Comparison of ENCODE assay signal across 1 cellular context in the genomic region with DNA sequence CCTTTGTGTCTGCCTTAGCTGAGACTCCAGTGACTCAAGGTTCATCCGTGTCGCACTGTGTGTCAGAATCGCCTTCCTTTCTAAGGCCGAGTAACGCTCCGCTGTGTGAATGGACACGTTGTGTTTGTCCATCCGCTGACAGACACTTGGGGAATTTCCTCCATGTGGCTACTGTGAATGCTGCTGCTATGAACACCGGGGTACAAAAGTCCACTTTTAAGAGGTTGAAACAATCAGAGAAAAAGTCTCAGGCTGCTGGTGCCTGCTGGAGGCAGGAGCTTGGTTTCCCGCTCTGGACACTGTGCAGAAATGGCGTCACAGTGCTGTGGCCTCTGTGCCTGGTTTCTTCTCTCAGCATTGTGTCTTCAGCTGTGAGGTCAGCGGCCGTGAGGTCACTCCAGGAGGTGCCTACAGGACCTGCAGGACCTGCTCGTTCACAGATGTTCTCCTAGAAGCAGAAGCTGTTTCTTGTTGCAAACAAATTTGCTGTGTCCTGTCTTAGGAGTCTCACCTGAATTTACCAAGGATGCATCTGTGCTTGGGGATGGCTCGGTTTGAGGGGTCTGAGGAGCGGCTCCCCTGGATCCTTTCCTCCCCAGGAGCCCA.
TF ChIP-seq lines count a peak whose summit lies in the region.

No MANE protein-coding gene starts in this region.

TF ChIP-seq in HepG2, 621 proteins besides CTCF, POLR2A, EP300 and RAD21 (continued from another document and continues in another):
- TF ChIP-seq, protein P1, sequence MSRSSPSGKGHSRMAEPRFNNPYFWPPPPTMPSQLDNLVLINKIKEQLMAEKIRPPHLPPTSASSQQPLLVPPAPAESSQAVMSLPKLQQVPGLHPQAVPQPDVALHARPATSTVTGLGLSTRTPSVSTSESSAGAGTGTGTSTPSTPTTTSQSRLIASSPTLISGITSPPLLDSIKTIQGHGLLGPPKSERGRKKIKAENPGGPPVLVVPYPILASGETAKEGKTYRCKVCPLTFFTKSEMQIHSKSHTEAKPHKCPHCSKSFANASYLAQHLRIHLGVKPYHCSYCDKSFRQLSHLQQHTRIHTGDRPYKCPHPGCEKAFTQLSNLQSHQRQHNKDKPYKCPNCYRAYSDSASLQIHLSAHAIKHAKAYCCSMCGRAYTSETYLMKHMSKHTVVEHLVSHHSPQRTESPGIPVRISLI (CRISPR knock-in tag; IDR thresholded peaks at IDR 0.05; ENCODE audit: borderline replicate concordance): no peak
- TF ChIP-seq MZF1 (CRISPR knock-in tag; IDR thresholded peaks at IDR 0.05; ENCODE audit: borderline replicate concordance) (no peak), CCDC6 (CRISPR knock-in tag; IDR thresholded peaks at IDR 0.05) (peak; percentile 75; the same call in 1 of the 2 replicates), MBD4 (IDR thresholded peaks at IDR 0.05; ENCODE audit: borderline replicate concordance, low read length) (no peak), ESRRA (CRISPR knock-in tag; IDR thresholded peaks at IDR 0.05; ENCODE audit: low read depth) (no peak), ELF4 (CRISPR knock-in tag; IDR thresholded peaks at IDR 0.05; ENCODE audit: borderline replicate concordance) (0 out of 2 replicates have a peak, but pooled peaks have one; percentile 37), PHB2 (IDR thresholded peaks at IDR 0.05; ENCODE audit: partially characterized antibody) (no peak), TCF7 (IDR thresholded peaks at IDR 0.05; ENCODE audit: low read depth) (no peak), ZFP36L2 (CRISPR knock-in tag; IDR thresholded peaks at IDR 0.05) (no peak), MYC (CRISPR knock-in tag; IDR thresholded peaks at IDR 0.05; ENCODE audit: borderline replicate concordance) (peak; percentile 91), RBM22 (optimal IDR thresholded peaks at IDR 0.05; ENCODE audit: low read length) (no peak), ZNF770 (CRISPR knock-in tag; IDR thresholded peaks at IDR 0.05) (0 out of 2 replicates have a peak, but pooled peaks have one; percentile 16), SOX5 (CRISPR knock-in tag; IDR thresholded peaks at IDR 0.05; ENCODE audit: borderline replicate concordance) (peak; percentile 87), SP140L (CRISPR knock-in tag; IDR thresholded peaks at IDR 0.05; ENCODE audit: borderline replicate concordance) (no peak), NFATC3 (CRISPR knock-in tag; IDR thresholded peaks at IDR 0.05) (no peak), ARID2 (CRISPR knock-in tag; IDR thresholded peaks at IDR 0.05; ENCODE audit: borderline replicate concordance) (no peak), RBFOX2 (IDR thresholded peaks at IDR 0.05; ENCODE audit: low read depth, low read length) (no peak), SP2 (CRISPR knock-in tag; IDR thresholded peaks at IDR 0.05) (no peak), HOXA7 (CRISPR knock-in tag; IDR thresholded peaks at IDR 0.05) (no peak), KLF9 (CRISPR knock-in tag; IDR thresholded peaks at IDR 0.05; ENCODE audit: low read depth) (no peak), RNF2 (conservative IDR thresholded peaks at IDR 0.05; ENCODE audit: low read depth) (peak; percentile 72; the same call in 1 of the 2 replicates), NFE2L1 (CRISPR knock-in tag; IDR thresholded peaks at IDR 0.05; ENCODE audit: borderline replicate concordance) (no peak), KLF6 (CRISPR knock-in tag; IDR thresholded peaks at IDR 0.05) (no peak), ZNF572 (CRISPR knock-in tag; IDR thresholded peaks at IDR 0.05) (no peak), BRCA1 (CRISPR knock-in tag; IDR thresholded peaks at IDR 0.05) (no peak), U2AF2 (IDR thresholded peaks at IDR 0.05; ENCODE audit: low read depth, low read length) (no peak), DPF2 (CRISPR knock-in tag; IDR thresholded peaks at IDR 0.05; ENCODE audit: borderline replicate concordance, low read depth) (peak; percentile 66; the same call in 1 of the 2 replicates), ZNF709 (CRISPR knock-in tag; IDR thresholded peaks at IDR 0.05) (peak; percentile 69; the same call in 1 of the 2 replicates), ZNF629 (CRISPR knock-in tag; conservative IDR thresholded peaks at IDR 0.05) (peak; percentile 34; the same call in 1 of the 2 replicates), ZBTB8A (CRISPR knock-in tag; IDR thresholded peaks at IDR 0.05; ENCODE audit: borderline replicate concordance, low read depth) (no peak), ISX (CRISPR knock-in tag; conservative IDR thresholded peaks at IDR 0.05) (peak; percentile 68; the same call in 1 of the 2 replicates), FOXM1 (CRISPR knock-in tag; IDR thresholded peaks at IDR 0.05) (no peak)
- TF ChIP-seq, protein P2, sequence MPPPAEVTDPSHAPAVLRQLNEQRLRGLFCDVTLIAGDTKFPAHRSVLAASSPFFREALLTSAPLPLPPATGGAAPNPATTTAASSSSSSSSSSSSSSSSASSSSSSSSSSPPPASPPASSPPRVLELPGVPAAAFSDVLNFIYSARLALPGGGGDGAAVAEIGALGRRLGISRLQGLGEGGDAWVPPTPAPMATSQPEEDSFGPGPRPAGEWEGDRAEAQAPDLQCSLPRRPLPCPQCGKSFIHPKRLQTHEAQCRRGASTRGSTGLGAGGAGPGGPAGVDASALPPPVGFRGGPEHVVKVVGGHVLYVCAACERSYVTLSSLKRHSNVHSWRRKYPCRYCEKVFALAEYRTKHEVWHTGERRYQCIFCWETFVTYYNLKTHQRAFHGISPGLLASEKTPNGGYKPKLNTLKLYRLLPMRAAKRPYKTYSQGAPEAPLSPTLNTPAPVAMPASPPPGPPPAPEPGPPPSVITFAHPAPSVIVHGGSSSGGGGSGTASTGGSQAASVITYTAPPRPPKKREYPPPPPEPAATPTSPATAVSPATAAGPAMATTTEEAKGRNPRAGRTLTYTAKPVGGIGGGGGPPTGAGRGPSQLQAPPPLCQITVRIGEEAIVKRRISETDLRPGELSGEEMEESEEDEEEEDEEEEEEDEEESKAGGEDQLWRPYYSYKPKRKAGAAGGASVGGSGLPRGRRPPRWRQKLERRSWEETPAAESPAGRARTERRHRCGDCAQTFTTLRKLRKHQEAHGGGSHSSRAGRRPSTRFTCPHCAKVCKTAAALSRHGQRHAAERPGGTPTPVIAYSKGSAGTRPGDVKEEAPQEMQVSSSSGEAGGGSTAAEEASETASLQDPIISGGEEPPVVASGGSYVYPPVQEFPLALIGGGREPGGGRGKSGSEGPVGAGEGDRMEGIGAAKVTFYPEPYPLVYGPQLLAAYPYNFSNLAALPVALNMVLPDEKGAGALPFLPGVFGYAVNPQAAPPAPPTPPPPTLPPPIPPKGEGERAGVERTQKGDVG (CRISPR knock-in tag; IDR thresholded peaks at IDR 0.05; ENCODE audit: borderline replicate concordance): no peak; the same call in 1 of the 2 replicates
- TF ChIP-seq, protein P3, sequence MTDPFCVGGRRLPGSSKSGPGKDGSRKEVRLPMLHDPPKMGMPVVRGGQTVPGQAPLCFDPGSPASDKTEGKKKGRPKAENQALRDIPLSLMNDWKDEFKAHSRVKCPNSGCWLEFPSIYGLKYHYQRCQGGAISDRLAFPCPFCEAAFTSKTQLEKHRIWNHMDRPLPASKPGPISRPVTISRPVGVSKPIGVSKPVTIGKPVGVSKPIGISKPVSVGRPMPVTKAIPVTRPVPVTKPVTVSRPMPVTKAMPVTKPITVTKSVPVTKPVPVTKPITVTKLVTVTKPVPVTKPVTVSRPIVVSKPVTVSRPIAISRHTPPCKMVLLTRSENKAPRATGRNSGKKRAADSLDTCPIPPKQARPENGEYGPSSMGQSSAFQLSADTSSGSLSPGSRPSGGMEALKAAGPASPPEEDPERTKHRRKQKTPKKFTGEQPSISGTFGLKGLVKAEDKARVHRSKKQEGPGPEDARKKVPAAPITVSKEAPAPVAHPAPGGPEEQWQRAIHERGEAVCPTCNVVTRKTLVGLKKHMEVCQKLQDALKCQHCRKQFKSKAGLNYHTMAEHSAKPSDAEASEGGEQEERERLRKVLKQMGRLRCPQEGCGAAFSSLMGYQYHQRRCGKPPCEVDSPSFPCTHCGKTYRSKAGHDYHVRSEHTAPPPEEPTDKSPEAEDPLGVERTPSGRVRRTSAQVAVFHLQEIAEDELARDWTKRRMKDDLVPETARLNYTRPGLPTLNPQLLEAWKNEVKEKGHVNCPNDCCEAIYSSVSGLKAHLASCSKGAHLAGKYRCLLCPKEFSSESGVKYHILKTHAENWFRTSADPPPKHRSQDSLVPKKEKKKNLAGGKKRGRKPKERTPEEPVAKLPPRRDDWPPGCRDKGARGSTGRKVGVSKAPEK (CRISPR knock-in tag; IDR thresholded peaks at IDR 0.05; ENCODE audit: borderline replicate concordance): no peak
- TF ChIP-seq, protein P4, sequence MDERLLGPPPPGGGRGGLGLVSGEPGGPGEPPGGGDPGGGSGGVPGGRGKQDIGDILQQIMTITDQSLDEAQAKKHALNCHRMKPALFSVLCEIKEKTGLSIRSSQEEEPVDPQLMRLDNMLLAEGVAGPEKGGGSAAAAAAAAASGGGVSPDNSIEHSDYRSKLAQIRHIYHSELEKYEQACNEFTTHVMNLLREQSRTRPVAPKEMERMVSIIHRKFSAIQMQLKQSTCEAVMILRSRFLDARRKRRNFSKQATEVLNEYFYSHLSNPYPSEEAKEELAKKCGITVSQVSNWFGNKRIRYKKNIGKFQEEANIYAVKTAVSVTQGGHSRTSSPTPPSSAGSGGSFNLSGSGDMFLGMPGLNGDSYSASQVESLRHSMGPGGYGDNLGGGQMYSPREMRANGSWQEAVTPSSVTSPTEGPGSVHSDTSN (CRISPR knock-in tag; IDR thresholded peaks at IDR 0.05): peak; percentile 64; the same call in 1 of the 2 replicates
- TF ChIP-seq, protein P5, sequence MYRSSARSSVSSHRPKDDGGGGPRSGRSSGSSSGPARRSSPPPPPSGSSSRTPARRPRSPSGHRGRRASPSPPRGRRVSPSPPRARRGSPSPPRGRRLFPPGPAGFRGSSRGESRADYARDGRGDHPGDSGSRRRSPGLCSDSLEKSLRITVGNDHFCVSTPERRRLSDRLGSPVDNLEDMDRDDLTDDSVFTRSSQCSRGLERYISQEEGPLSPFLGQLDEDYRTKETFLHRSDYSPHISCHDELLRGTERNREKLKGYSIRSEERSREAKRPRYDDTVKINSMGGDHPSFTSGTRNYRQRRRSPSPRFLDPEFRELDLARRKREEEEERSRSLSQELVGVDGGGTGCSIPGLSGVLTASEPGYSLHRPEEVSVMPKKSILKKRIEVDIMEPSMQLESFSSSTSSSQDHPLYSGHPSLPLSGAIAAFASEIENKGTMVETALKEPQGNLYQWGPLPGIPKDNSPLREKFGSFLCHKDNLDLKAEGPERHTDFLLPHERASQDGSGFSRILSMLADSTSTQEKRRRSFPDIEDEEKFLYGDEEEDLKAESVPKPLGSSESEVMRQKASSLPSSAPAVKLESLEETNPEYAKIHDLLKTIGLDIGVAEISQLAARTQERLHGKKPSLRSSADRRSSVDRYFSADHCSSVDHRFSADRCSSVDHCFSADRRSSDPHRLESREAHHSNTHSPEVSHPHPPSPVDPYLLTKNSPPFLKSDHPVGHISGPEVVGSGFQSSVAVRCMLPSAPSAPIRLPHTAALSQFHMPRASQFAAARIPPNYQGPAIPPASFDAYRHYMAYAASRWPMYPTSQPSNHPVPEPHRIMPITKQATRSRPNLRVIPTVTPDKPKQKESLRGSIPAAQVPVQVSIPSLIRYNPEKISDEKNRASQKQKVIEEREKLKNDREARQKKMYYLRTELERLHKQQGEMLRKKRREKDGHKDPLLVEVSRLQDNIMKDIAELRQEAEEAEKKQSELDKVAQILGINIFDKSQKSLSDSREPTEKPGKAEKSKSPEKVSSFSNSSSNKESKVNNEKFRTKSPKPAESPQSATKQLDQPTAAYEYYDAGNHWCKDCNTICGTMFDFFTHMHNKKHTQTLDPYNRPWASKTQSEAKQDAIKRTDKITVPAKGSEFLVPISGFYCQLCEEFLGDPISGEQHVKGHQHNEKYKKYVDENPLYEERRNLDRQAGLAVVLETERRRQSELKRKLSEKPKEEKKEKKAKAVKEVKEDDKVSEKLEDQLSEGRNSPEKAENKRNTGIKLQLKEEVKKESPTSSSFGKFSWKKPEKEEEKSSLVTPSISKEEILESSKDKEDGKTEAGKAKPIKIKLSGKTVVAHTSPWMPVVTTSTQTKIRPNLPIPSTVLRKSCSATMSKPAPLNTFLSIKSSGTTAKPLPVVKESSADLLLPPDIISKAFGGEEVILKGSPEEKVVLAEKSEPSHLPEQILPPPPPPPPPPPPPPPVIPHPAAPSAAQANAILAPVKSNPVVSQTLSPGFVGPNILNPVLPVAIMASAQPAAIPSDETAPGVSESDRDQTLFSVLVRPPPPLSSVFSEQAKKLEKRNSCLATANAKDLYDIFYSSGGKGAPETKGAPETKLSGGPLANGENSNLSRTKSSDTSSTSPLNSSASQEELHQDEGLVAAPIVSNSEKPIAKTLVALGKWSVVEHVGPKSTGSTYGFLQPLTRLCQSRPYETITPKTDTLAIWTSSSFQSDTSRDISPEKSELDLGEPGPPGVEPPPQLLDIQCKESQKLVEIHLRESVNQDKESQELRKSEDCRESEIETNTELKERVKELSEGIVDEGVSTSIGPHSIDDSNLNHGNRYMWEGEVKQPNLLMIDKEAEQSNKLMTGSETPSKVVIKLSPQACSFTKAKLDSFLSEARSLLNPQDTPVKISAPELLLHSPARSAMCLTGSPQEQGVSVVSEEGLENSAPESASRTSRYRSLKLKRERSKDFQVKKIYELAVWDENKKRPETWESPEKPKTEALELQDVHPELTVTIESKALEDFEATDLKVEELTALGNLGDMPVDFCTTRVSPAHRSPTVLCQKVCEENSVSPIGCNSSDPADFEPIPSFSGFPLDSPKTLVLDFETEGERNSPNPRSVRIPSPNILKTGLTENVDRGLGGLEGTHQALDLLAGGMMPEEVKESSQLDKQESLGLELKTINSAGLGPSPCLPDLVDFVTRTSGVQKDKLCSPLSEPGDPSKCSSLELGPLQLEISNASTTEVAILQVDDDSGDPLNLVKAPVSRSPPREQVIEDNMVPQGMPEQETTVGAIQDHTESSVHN (CRISPR knock-in tag; IDR thresholded peaks at IDR 0.05): no peak
